11 cellular contexts compared by ENCODE assay signal in the genomic region with DNA sequence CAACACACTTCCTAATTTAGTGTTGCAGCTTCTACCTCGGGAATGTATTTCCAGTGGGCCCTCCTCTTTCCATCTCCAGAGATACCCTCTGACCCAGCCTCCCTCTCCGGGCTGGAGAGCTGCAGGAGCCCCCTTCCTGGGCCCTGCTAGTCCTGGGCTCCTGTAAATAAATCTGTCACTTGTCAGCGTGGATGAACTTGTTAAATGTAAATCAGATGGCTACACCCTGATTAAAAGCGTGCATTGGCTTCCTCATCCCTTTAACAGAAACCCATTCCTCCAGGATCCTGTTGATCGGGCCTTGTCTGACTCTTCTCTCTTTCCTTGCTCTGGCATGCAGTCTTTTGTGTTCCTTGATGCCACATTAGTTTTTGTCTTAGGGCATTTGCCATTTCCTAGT. TPM values are rescaled to one million over a fixed set of nuclear protein-coding genes. Genes with fewer than 3 reads are reported as not detected.
A peak's percentile ranks its signal among the peaks of the same experiment; 100 is the strongest.
DNase-seq lines count a peak whose midpoint lies in the region; ATAC-seq and TF ChIP-seq lines count a peak whose summit lies in the region.
"Had no signal": no experiment of that assay in that cellular context is flagged by ENCODE, and none has a peak within 500 bp of the region (broad histone marks: within the 10 kb centered on the region; RNA-seq: fewer than 3 reads in every experiment).

No MANE protein-coding gene starts in this region.

- no peaks in the 10 kb centered on the region for H3K9me3 ChIP-seq in suprapubic skin
- H3K9me3 ChIP-seq: spleen had no signal

- WGBS in suprapubic skin, result 34% methylated on average over 5 of the region's 5 CpGs

- H3K36me3 Mint-ChIP-seq in activated CD4-positive, alpha-beta T cell treated with anti-CD3 and anti-CD28 coated beads, Interleukin-2, amount 10 ng/mL, durations not matched to agents 7 days and 5 days (ENCODE audit: low read depth), result peaks cover 14% of the 10 kb centered on the region
- no peaks in the 10 kb centered on the region for H3K36me3 Mint-ChIP-seq in glutamatergic neuron (ENCODE audit: unreplicated experiment)

- H3K27ac Mint-ChIP-seq in activated CD4-positive, alpha-beta T cell treated with anti-CD3 and anti-CD28 coated beads, Interleukin-2, amount 10 ng/mL, durations not matched to agents 7 days and 5 days, result peak overlapping the region; percentile 28
- H3K27ac Mint-ChIP-seq in glutamatergic neuron (ENCODE audit: unreplicated experiment), result peak overlapping the region; percentile 40

- H3K27me3 ChIP-seq in suprapubic skin, result no peaks in the 10 kb centered on the region
- H3K27me3 ChIP-seq: spleen had no signal

- no peak for DNase-seq in activated CD4-positive, alpha-beta T cell treated with anti-CD3 and anti-CD28 coated beads, Interleukin-2, amount 10 ng/mL, durations not matched to agents 7 days and 5 days
- DNase-seq in activated CD4-positive, alpha-beta T cell treated with anti-CD3 and anti-CD28 coated beads, Interleukin-2, amount 50 U/mL, for 48 hours, result no peak
- no peak for DNase-seq in glutamatergic neuron
- no peak for DNase-seq in suprapubic skin (ENCODE audit: low spot score in 2 of 2)
- no peak for DNase-seq in NCI-H774 (lab: John Stamatoyannopoulos, UW)
- DNase-seq in NCI-H1694 treated with DMSO at 0.1 percent for 48 hours (lab: John Stamatoyannopoulos, UW), result no peak
- DNase-seq: ACHN, NCI-H1092, spleen had no signal

- peaks cover 34% of the 10 kb centered on the region for H3K4me1 ChIP-seq in suprapubic skin

- H3K9me3 Mint-ChIP-seq in activated CD4-positive, alpha-beta T cell treated with anti-CD3 and anti-CD28 coated beads, Interleukin-2, amount 10 ng/mL, durations not matched to agents 7 days and 5 days, result no peaks in the 10 kb centered on the region
- H3K9me3 Mint-ChIP-seq in glutamatergic neuron (ENCODE audit: unreplicated experiment), result peaks cover 20% of the 10 kb centered on the region

- ATAC-seq in esophagus mucosa, result no peak

- H3K36me3 ChIP-seq in suprapubic skin, result no peaks in the 10 kb centered on the region
- H3K36me3 ChIP-seq: spleen had no signal

- POLR2A ChIA-PET in activated CD4-positive, alpha-beta T cell treated with anti-CD3 and anti-CD28 coated beads, Interleukin-2, amount 10 ng/mL, durations not matched to agents 7 days and 5 days (lab: Charles Lee), result no interaction called here

- peaks cover 49% of the 10 kb centered on the region for H3K4me1 Mint-ChIP-seq in activated CD4-positive, alpha-beta T cell treated with anti-CD3 and anti-CD28 coated beads, Interleukin-2, amount 10 ng/mL, durations not matched to agents 7 days and 5 days
- peaks cover 12% of the 10 kb centered on the region for H3K4me1 Mint-ChIP-seq in glutamatergic neuron (ENCODE audit: low read depth, unreplicated experiment)

- peak overlapping the region; percentile 33 for H3K27ac ChIP-seq in VCaP
- H3K27ac ChIP-seq in suprapubic skin, result peak overlapping the region; percentile 13

- H3K4me3 ChIP-seq in suprapubic skin, result no peak overlapping the region

- no peaks in the 10 kb centered on the region for H3K27me3 Mint-ChIP-seq in activated CD4-positive, alpha-beta T cell treated with anti-CD3 and anti-CD28 coated beads, Interleukin-2, amount 10 ng/mL, durations not matched to agents 7 days and 5 days
- H3K27me3 Mint-ChIP-seq in glutamatergic neuron (ENCODE audit: unreplicated experiment), result peaks cover 9% of the 10 kb centered on the region

- TF ChIP-seq POLR2A in suprapubic skin (IDR thresholded peaks at IDR 0.05), result no peak

- CTCF ChIA-PET in activated CD4-positive, alpha-beta T cell treated with anti-CD3 and anti-CD28 coated beads, Interleukin-2, amount 10 ng/mL, durations not matched to agents 7 days and 5 days (lab: Charles Lee), result interaction anchor here (0.9 kb wide), 1 partner anchor 23 kb away, joined by 4 read pairs; no protein-coding TSS in a partner anchor

- peak overlapping the region; percentile 78 for H3K4me3 Mint-ChIP-seq in activated CD4-positive, alpha-beta T cell treated with anti-CD3 and anti-CD28 coated beads, Interleukin-2, amount 10 ng/mL, durations not matched to agents 7 days and 5 days
- H3K4me3 Mint-ChIP-seq in glutamatergic neuron (ENCODE audit: unreplicated experiment), result peak overlapping the region; percentile 55

- no peak for TF ChIP-seq CTCF in VCaP (conservative IDR thresholded peaks at IDR 0.05)
- TF ChIP-seq CTCF in glutamatergic neuron (IDR thresholded peaks at IDR 0.05; ENCODE audit: partially characterized antibody, unreplicated experiment), result no peak
- TF ChIP-seq CTCF in suprapubic skin (IDR thresholded peaks at IDR 0.05), result no peak

- TF ChIP-seq EP300 in suprapubic skin (IDR thresholded peaks at IDR 0.05), result no peak

RNA-seq across cellular contexts. Expression of a gene that starts 2.4 kb away (rescaled TPM):
- total RNA-seq in activated CD4-positive, alpha-beta T cell treated with anti-CD3 and anti-CD28 coated beads, Interleukin-2, amount 10 ng/mL, durations not matched to agents 7 days and 5 days, result 10 to 100 TPM; 23.9 to 27.7 TPM
- total RNA-seq in glutamatergic neuron (ENCODE audit: unreplicated experiment) (21.0 TPM), suprapubic skin (10 to 100 TPM; 13.4 to 38.0 (median 15.1) TPM), esophagus mucosa (8.9 TPM)
